ENCODE assay signal across 1 cellular context in genomic region chr13:51097353-51098043, GRCh38.
TF ChIP-seq lines count a peak whose summit lies in the region.

No MANE protein-coding gene starts in this region.

TF ChIP-seq in IMR-90, 13 proteins besides CTCF, POLR2A, EP300 and RAD21:
- TF ChIP-seq MAFK (IDR thresholded peaks at IDR 0.05; ENCODE audit: low read depth, low read length) (peak; percentile 53), RCOR1 (IDR thresholded peaks at IDR 0.05; ENCODE audit: insufficient replicate concordance, low read length) (no peak)
